Comparison of ENCODE assay signal across 18 cellular contexts in genomic region chr15:78353093-78353492, GRCh38. TPM values are rescaled to one million over a fixed set of nuclear protein-coding genes. Genes with fewer than 3 reads are reported as not detected.
DNase-seq lines count a peak whose midpoint lies in the region; ATAC-seq, FAIRE-seq and TF ChIP-seq lines count a peak whose summit lies in the region.
"Had no signal": no experiment of that assay in that cellular context is flagged by ENCODE, and none has a peak within 500 bp of the region (broad histone marks: within the 10 kb centered on the region; RNA-seq: fewer than 3 reads in every experiment).

No MANE protein-coding gene starts in this region.

- RAD21 ChIA-PET in GM12878 (lab: Charles Lee; ENCODE audit: unreplicated experiment), result no interaction called here

- TF ChIP-seq RAD21 in GM12878 (IDR thresholded peaks at IDR 0.05; ENCODE audit: insufficient read depth, low read depth, low read length), result no peak

- DNase-seq in AG08395 (ENCODE audit: low spot score) (peak; percentile 34), GM23338 (ENCODE audit: low spot score) (peak; percentile 51), NCI-H460 (ENCODE audit: extremely low read depth, low read depth) (peak; percentile 5), GM12878 (ENCODE audit: low read depth, low spot score) (peak; percentile 2), ureter (ENCODE audit: low spot score) (no peak), NCI-H1930 (lab: John Stamatoyannopoulos, UW) (no peak)
- DNase-seq: CD8-positive, alpha-beta T cell; foreskin fibroblast; HFFc6; NCI-H1092; NCI-H748 treated with DMSO at 0.1 percent for 48 hours; substantia nigra had no signal

- H3K9ac ChIP-seq in GM12878 (ENCODE audit: control insufficient read depth, insufficient read depth, low read length), result no peak overlapping the region

- no peaks in the 10 kb centered on the region; the same call in 1 of the 2 replicates for H3K9me2 ChIP-seq in GM23338 (ENCODE audit: insufficient read depth)

- H3K4me3 Mint-ChIP-seq in GM23338, result no peak overlapping the region
- H3K4me3 Mint-ChIP-seq: CD8-positive, alpha-beta T cell; dendritic cell treated with granulocyte-macrophage colony-stimulating factor and Interleukin-4, amounts not matched to agents 40 ng/mL and 50 ng/mL, for 4 days; HFFc6 had no signal

- no peak for TF ChIP-seq POLR2A in GM12878 (IDR thresholded peaks at IDR 0.05; ENCODE audit: low read depth, low read length)

- no TSS peak for BruUV-seq in GM12878 (replicated peaks; lab: Mats Ljungman, UMichigan)

- H3K79me2 ChIP-seq in GM23338 (replicated peaks; ENCODE audit: insufficient read depth) (no peaks in the 10 kb centered on the region), GM12878 (ENCODE audit: control insufficient read depth, insufficient read depth, low read length) (no peaks in the 10 kb centered on the region)

- peaks cover 3% of the 10 kb centered on the region; the same call in 1 of the 2 replicates for H3K36me3 ChIP-seq in GM23338 (ENCODE audit: insufficient read depth)
- H3K36me3 ChIP-seq in GM12878 (ENCODE audit: control insufficient read depth in 2 of 2, insufficient read depth in 2 of 2, low read length in 1 of 2), result no peaks in the 10 kb centered on the region

- peaks cover 8% of the 10 kb centered on the region for H3K4me1 Mint-ChIP-seq in GM23338

- H3K36me3 Mint-ChIP-seq in GM23338 (ENCODE audit: low read depth), result peaks cover 10% of the 10 kb centered on the region
- H3K36me3 Mint-ChIP-seq: CD8-positive, alpha-beta T cell had no signal

- 1% methylated on average over 4 of the region's 4 CpGs for WGBS in GM12878 (ENCODE audit: insufficient coverage, insufficient replicate concordance, low lambda C conversion rate, missing lambda C conversion rate)

- in situ Hi-C loops in GM12878 (cut with MboI), result no loop called here

- H3K9me3 Mint-ChIP-seq in GM23338, result no peaks in the 10 kb centered on the region
- H3K9me3 Mint-ChIP-seq: CD8-positive, alpha-beta T cell; dendritic cell treated with granulocyte-macrophage colony-stimulating factor and Interleukin-4, amounts not matched to agents 40 ng/mL and 50 ng/mL, for 4 days; HFFc6 had no signal

- H2AFZ ChIP-seq in GM23338 (peak overlapping the region; percentile 76), GM12878 (ENCODE audit: control insufficient read depth, low read depth, low read length) (no peak overlapping the region)

- no peak overlapping the region for H3K4me3 ChIP-seq in GM23338
- H3K4me3 ChIP-seq in GM12878, result no peak overlapping the region

- no peaks in the 10 kb centered on the region for H3K27me3 ChIP-seq in GM23338 (ENCODE audit: insufficient read depth)
- no peaks in the 10 kb centered on the region; a peak in 1 of 4 replicates for H3K27me3 ChIP-seq in GM12878 (replicated peaks in 1 of 2; ENCODE audit: control insufficient read depth in 2 of 2, insufficient read depth in 2 of 2, low read length in 1 of 2)

- H3K27ac Mint-ChIP-seq in GM23338, result no peak overlapping the region
- H3K27ac Mint-ChIP-seq: CD8-positive, alpha-beta T cell; dendritic cell treated with granulocyte-macrophage colony-stimulating factor and Interleukin-4, amounts not matched to agents 40 ng/mL and 50 ng/mL, for 4 days; HFFc6 had no signal

- ATAC-seq in GM23338, result peak; percentile 28; the same call in 1 of the 3 replicates
- ATAC-seq in GM12878, result peak; percentile 63
- ATAC-seq in HG02759 (IDR thresholded peaks at IDR 0.05; ENCODE audit: unreplicated experiment), result no peak
- no peak for ATAC-seq in GM18517 (IDR thresholded peaks at IDR 0.05; ENCODE audit: unreplicated experiment)
- ATAC-seq: CD8-positive, alpha-beta T cell had no signal

- SMC1A ChIA-PET in GM12878 (lab: Charles Lee; ENCODE audit: uncharacterized antibody, unreplicated experiment), result no interaction called here

- no peak for TF ChIP-seq CTCF in GM23338 (conservative IDR thresholded peaks at IDR 0.05; ENCODE audit: low read depth in 2 of 2)
- TF ChIP-seq CTCF in GM12878 (IDR thresholded peaks at IDR 0.05 in 2 of 3, conservative IDR thresholded peaks at IDR 0.05 in 1 of 3; ENCODE audit: control insufficient read depth in 2 of 3, extremely low read depth in 1 of 3, insufficient read depth in 1 of 3, low read depth in 3 of 3, low read length in 3 of 3), result no peak

- TF ChIP-seq EP300 in GM12878 (IDR thresholded peaks at IDR 0.05; ENCODE audit: borderline replicate concordance in 1 of 2, control insufficient read depth in 1 of 2, low read depth in 2 of 2, low read length in 2 of 2), result no peak

- POLR2A ChIA-PET in GM12878 (lab: Charles Lee), result no interaction called here

- H3K9me3 ChIP-seq in GM12878 (replicated peaks; ENCODE audit: control insufficient read depth, insufficient read depth, low read length), result no peaks in the 10 kb centered on the region; the same call in 2 of the 3 replicates

- FAIRE-seq in GM12878 (lab: Jason Lieb, UNC), result no peak
- FAIRE-seq: GM19239 had no signal

- CTCF ChIA-PET in GM12878 (lab: Yijun Ruan, JAX), result interaction anchor here (0.9 kb wide), 1 partner anchor 32 kb away, joined by 3 read pairs; no protein-coding TSS in a partner anchor

- H3F3A ChIP-seq in GM23338 (replicated peaks; ENCODE audit: low read depth), result no peaks in the 10 kb centered on the region

- H3K4me2 ChIP-seq in GM23338 (no peak overlapping the region), GM12878 (ENCODE audit: control insufficient read depth, insufficient read depth) (no peak overlapping the region)

- H3K27ac ChIP-seq in GM23338 (ENCODE audit: low read depth) (no peak overlapping the region), GM12878 (ENCODE audit: control insufficient read depth, insufficient read depth) (no peak overlapping the region)

- peaks cover 2% of the 10 kb centered on the region for H3K27me3 Mint-ChIP-seq in GM23338 (ENCODE audit: insufficient read depth, low read depth, poor library complexity)

- H4K20me1 ChIP-seq in GM23338 (replicated peaks; ENCODE audit: insufficient read depth), result no peaks in the 10 kb centered on the region
- no peaks in the 10 kb centered on the region for H4K20me1 ChIP-seq in GM12878 (ENCODE audit: control insufficient read depth, insufficient read depth)

- H3K4me1 ChIP-seq in GM23338 (ENCODE audit: insufficient read depth) (no peaks in the 10 kb centered on the region), GM12878 (ENCODE audit: control insufficient read depth, insufficient read depth, low read length) (no peaks in the 10 kb centered on the region)

- intact Hi-C loops in GM12878 (cut with micrococcal nuclease; ENCODE audit: unreplicated experiment), result no loop called here

TF ChIP-seq in GM23338, 12 proteins besides CTCF, POLR2A, EP300 and RAD21 (continues in another document):
- no peak for TF ChIP-seq CREB1 (CRISPR knock-in tag; IDR thresholded peaks at IDR 0.05; ENCODE audit: low read depth)

TF ChIP-seq in GM12878, 131 proteins besides CTCF, POLR2A, EP300 and RAD21 (continues in another document):
- TF ChIP-seq BHLHE40 (IDR thresholded peaks at IDR 0.05; ENCODE audit: borderline replicate concordance in 1 of 2, low read depth in 2 of 2, low read length in 1 of 2), result peak in 1 of 2 experiments; percentile 62; a peak in 2 of 4 replicates
- TF ChIP-seq TCF12 (IDR thresholded peaks at IDR 0.05; ENCODE audit: low read depth, low read length), result no peak

RNA-seq across cellular contexts. Expression of gene CRABP1, which starts 12.9 kb away (rescaled TPM):
- 127 and 156 TPM in 2 replicates for total RNA-seq in GM23338 (2014; rRNA removed; shearing (Covaris generic))
- polyA plus RNA-seq in GM23338 (2016; fragmentation: Nextera tagmentation; extraction: Ambion mirVana), result 522 and 536 TPM in 2 replicates
- 0.25 TPM in 1 of 2 replicates, not detected in the other for total RNA-seq in NCI-H460 (2014; rRNA removed; shearing (Covaris generic))
- not detected in 2 replicates for polyA plus RNA-seq in NCI-H460 (2014; cell fraction: nucleus; rRNA removed)
- not detected in 2 replicates for total RNA-seq in GM12878 (2013; cell fraction: nucleolus; rRNA removed)
- not detected in 2 replicates for total RNA-seq in GM12878 (2014; rRNA removed)
- not detected in 2 replicates for total RNA-seq in GM12878 (2014; rRNA removed; fragmentation: Illumina TruSeq; extraction: Trizol)
- total RNA-seq in GM12878 (2021), result 0.37 and 0.41 TPM in 2 replicates
- not detected for polyA plus RNA-seq in GM12878 (2011; ENCODE audit: low read depth)
- not detected in 2 replicates for polyA plus RNA-seq in GM12878 (2011; rRNA removed)
- not detected in 2 replicates for polyA plus RNA-seq in GM12878 (2011; cell fraction: cytosol; rRNA removed)
- polyA plus RNA-seq in GM12878 (2011; cell fraction: nucleus; rRNA removed), result not detected in 2 replicates
- polyA plus RNA-seq in GM12878 (2012), result 0.48 TPM in 1 of 2 replicates, not detected in the other
- not detected in 2 replicates for polyA plus RNA-seq in GM12878 (2014; fragmentation: Illumina TruSeq; extraction: Trizol)
- polyA plus RNA-seq in GM12878 (2014; fragmentation: Nextera tagmentation; extraction: Ambion mirVana), result not detected
- not detected in 2 replicates for polyA plus RNA-seq in GM12878 (2014; rRNA removed)
- polyA plus RNA-seq in GM12878 (2016; fragmentation: Nextera tagmentation; extraction: Ambion mirVana), result under 1 TPM in 1 of 2 experiments, not detected in 1; 0.21 TPM
- polyA minus RNA-seq in GM12878 (2011; rRNA and poly(A)+ RNA removed), result not detected in 2 replicates
- polyA minus RNA-seq in GM12878 (2011; cell fraction: cytosol; rRNA and poly(A)+ RNA removed), result not detected in 2 replicates
- not detected in 2 replicates for polyA minus RNA-seq in GM12878 (2011; cell fraction: nucleus; rRNA and poly(A)+ RNA removed)
- not detected for total RNA-seq in ureter
- total RNA-seq: CD8-positive, alpha-beta T cell; HFFc6; kidney epithelial cell; myocyte had no signal

RNA-seq across cellular contexts. Expression of gene SKIC8, which starts 53.7 kb away (rescaled TPM):
- 47.0 and 59.4 TPM in 2 replicates for total RNA-seq in GM23338 (2014; rRNA removed; shearing (Covaris generic))
- 68.6 and 73.8 TPM in 2 replicates for polyA plus RNA-seq in GM23338 (2016; fragmentation: Nextera tagmentation; extraction: Ambion mirVana)
- total RNA-seq in NCI-H460 (2014; rRNA removed; shearing (Covaris generic)), result 73.2 and 79.6 TPM in 2 replicates
- 130 and 187 TPM in 2 replicates for polyA plus RNA-seq in NCI-H460 (2014; cell fraction: nucleus; rRNA removed)
- 80.5 and 85.3 TPM in 2 replicates for total RNA-seq in GM12878 (2013; cell fraction: nucleolus; rRNA removed)
- total RNA-seq in GM12878 (2014; rRNA removed), result 106 and 118 TPM in 2 replicates
- 117 and 122 TPM in 2 replicates for total RNA-seq in GM12878 (2014; rRNA removed; fragmentation: Illumina TruSeq; extraction: Trizol)
- total RNA-seq in GM12878 (2021), result 57.0 and 60.0 TPM in 2 replicates
- 77.8 TPM for polyA plus RNA-seq in GM12878 (2011; ENCODE audit: low read depth)
- 135 and 155 TPM in 2 replicates for polyA plus RNA-seq in GM12878 (2011; rRNA removed)
- polyA plus RNA-seq in GM12878 (2011; cell fraction: cytosol; rRNA removed), result 107 and 110 TPM in 2 replicates
- 89.2 and 90.1 TPM in 2 replicates for polyA plus RNA-seq in GM12878 (2011; cell fraction: nucleus; rRNA removed)
- polyA plus RNA-seq in GM12878 (2012), result 43.7 and 44.2 TPM in 2 replicates
- 95.7 and 120 TPM in 2 replicates for polyA plus RNA-seq in GM12878 (2014; fragmentation: Illumina TruSeq; extraction: Trizol)
- 100 to 1,000 TPM; 214 to 288 TPM for polyA plus RNA-seq in GM12878 (2014; fragmentation: Nextera tagmentation; extraction: Ambion mirVana)
- polyA plus RNA-seq in GM12878 (2014; rRNA removed), result 91.1 and 97.2 TPM in 2 replicates
- 100 to 1,000 TPM; 174 to 189 TPM for polyA plus RNA-seq in GM12878 (2016; fragmentation: Nextera tagmentation; extraction: Ambion mirVana)
- 82.2 and 87.5 TPM in 2 replicates for polyA minus RNA-seq in GM12878 (2011; rRNA and poly(A)+ RNA removed)
- polyA minus RNA-seq in GM12878 (2011; cell fraction: cytosol; rRNA and poly(A)+ RNA removed), result 21.5 and 29.4 TPM in 2 replicates
- 22.7 and 24.3 TPM in 2 replicates for polyA minus RNA-seq in GM12878 (2011; cell fraction: nucleus; rRNA and poly(A)+ RNA removed)
- 55.7 TPM for total RNA-seq in ureter

Comparison
In these comparisons a context has a peak if more than half of its experiments do, and no peak if none do; other contexts are left out.
1. DNase-seq: peak in AG08395 (single experiment), GM23338 (single experiment), NCI-H460 (single experiment) and GM12878 (single experiment); none in ureter (single experiment) and NCI-H1930 (0 of 2).
2. ATAC-seq: peak in GM23338 (single experiment) and GM12878 (single experiment); none in HG02759 (single experiment) and GM18517 (single experiment).
3. RNA of gene CRABP1, which starts 12.9 kb away (total RNA-seq): 127 to 156 TPM in GM23338; not detected in ureter (single experiment), 0.25 TPM in NCI-H460 and 0.37 to 0.41 TPM in GM12878; every median in the first group is over 10 times any median in the second.